ENCODE assay signal across 23 cellular contexts in the genomic region with DNA sequence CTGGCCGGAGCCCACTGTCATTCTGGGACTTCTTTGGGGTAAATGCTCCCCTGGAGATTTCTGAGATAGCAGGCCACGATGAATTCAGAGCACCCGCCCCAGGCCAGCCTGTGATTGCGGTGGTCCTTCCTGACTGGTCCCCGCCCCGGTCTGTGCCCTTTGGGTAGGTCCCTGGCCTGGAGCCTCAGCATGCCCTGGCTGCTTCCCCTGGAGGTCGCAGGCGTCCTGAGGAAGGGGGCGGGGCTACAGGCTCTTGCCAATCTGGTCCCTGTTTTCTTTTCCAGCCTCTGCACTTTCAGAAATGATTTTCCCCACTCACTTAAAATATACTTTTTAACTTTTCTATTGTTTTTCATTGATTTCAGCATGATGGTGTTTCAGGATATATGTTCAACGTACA.
"Had no signal": no experiment of that assay in that cellular context is flagged by ENCODE, and none has a peak within 500 bp of the region (broad histone marks: within the 10 kb centered on the region; RNA-seq: fewer than 3 reads in every experiment).

No MANE protein-coding gene starts in this region.

- H3K4me3 Mint-ChIP-seq: activated CD8-positive, alpha-beta T cell treated with anti-CD3 and anti-CD28 coated beads for 36 hours; activated naive CD4-positive, alpha-beta T cell treated with anti-CD3 and anti-CD28 coated beads for 36 hours; activated naive CD8-positive, alpha-beta T cell treated with anti-CD3 and anti-CD28 coated beads, Interleukin-2, amount 10 ng/mL, durations not matched to agents 7 days and 5 days; activated T-cell treated with anti-CD3 and anti-CD28 coated beads, Interleukin-2, amount 50 U/mL, for 4 hours; activated T-helper 1 cell treated with anti-CD3 and anti-CD28 coated beads, Interleukin-12 subunit alpha, Interleukin-12 subunit beta, Interleukin-2, Interleukin-4 antibody, amounts not matched to agents 30 ng/mL and 10 ng/mL and 1 ng/mL, durations not matched to agents 14 hours and 24 hours and 36 hours; brain; central memory CD8-positive, alpha-beta T cell; dendritic cell treated with granulocyte-macrophage colony-stimulating factor and Interleukin-4, amounts not matched to agents 40 ng/mL and 50 ng/mL, for 4 days; endodermal cell had no signal

- ATAC-seq: activated CD8-positive, alpha-beta T cell treated with anti-CD3 and anti-CD28 coated beads for 36 hours; activated naive CD4-positive, alpha-beta T cell treated with anti-CD3 and anti-CD28 coated beads, Interleukin-2, amount 50 U/mL, for 72 hours; activated T-cell treated with anti-CD3 and anti-CD28 coated beads, Interleukin-2, amount 50 U/mL, for 4 hours; esophagus mucosa had no signal

- H3K9me3 Mint-ChIP-seq: activated CD8-positive, alpha-beta T cell treated with anti-CD3 and anti-CD28 coated beads for 36 hours; activated naive CD4-positive, alpha-beta T cell treated with anti-CD3 and anti-CD28 coated beads for 36 hours; activated naive CD4-positive, alpha-beta T cell treated with anti-CD3 and anti-CD28 coated beads, Interleukin-2, amount 50 U/mL, for 72 hours; activated naive CD8-positive, alpha-beta T cell treated with anti-CD3 and anti-CD28 coated beads, Interleukin-2, amount 10 ng/mL, durations not matched to agents 7 days and 5 days; activated T-cell treated with anti-CD3 and anti-CD28 coated beads, Interleukin-2, amount 50 U/mL, for 4 hours; activated T-helper 1 cell treated with anti-CD3 and anti-CD28 coated beads, Interleukin-12 subunit alpha, Interleukin-12 subunit beta, Interleukin-2, Interleukin-4 antibody, amounts not matched to agents 30 ng/mL and 10 ng/mL and 1 ng/mL, durations not matched to agents 14 hours and 24 hours and 36 hours; activated T-helper 2 cell treated with anti-CD3 and anti-CD28 coated beads, Interferon-gamma antibody, Interleukin-2, Interleukin-4, amounts not matched to agents 10 μg/mL and 5 μg/mL and 100 μg/mL, durations not matched to agents 14 hours and 24 hours and 36 hours; endodermal cell had no signal

- DNase-seq: activated CD4-positive, alpha-beta T cell treated with anti-CD3 and anti-CD28 coated beads for 48 hours; activated CD4-positive, alpha-beta T cell treated with anti-CD3 and anti-CD28 coated beads, Interleukin-2, amount 50 U/mL, for 1 hour; activated CD4-positive, alpha-beta T cell treated with anti-CD3 and anti-CD28 coated beads, Interleukin-2, amount 50 U/mL, for 48 hours; activated CD8-positive, alpha-beta memory T cell treated with anti-CD3 and anti-CD28 coated beads for 24 hours; activated CD8-positive, alpha-beta T cell treated with anti-CD3 and anti-CD28 coated beads for 36 hours; activated effector memory CD4-positive, alpha-beta T cell treated with anti-CD3 and anti-CD28 coated beads, Interleukin-2, amount 50 U/mL, for 16 hours; activated naive CD4-positive, alpha-beta T cell treated with anti-CD3 and anti-CD28 coated beads for 36 hours; activated naive CD8-positive, alpha-beta T cell treated with anti-CD3 and anti-CD28 coated beads, Interleukin-2, amount 10 ng/mL, durations not matched to agents 7 days and 5 days; activated T-cell treated with anti-CD3 and anti-CD28 coated beads, Interleukin-2, amount 50 U/mL, for 4 hours; dorsolateral prefrontal cortex; effector memory CD4-positive, alpha-beta T cell; endodermal cell; foreskin fibroblast; T-helper 2 cell had no signal

- H3K9me3 ChIP-seq: ascending aorta had no signal

- H3K27me3 ChIP-seq: ascending aorta, dorsolateral prefrontal cortex had no signal

- H3K36me3 Mint-ChIP-seq: activated naive CD4-positive, alpha-beta T cell treated with anti-CD3 and anti-CD28 coated beads, Interleukin-2, amount 50 U/mL, for 72 hours; activated naive CD8-positive, alpha-beta T cell treated with anti-CD3 and anti-CD28 coated beads, Interleukin-2, amount 10 ng/mL, durations not matched to agents 7 days and 5 days; brain had no signal

- H3K27ac ChIP-seq: ascending aorta, coronary artery, dorsolateral prefrontal cortex had no signal

- H3K4me1 ChIP-seq: ascending aorta had no signal

- H3K27ac Mint-ChIP-seq: activated CD8-positive, alpha-beta T cell treated with anti-CD3 and anti-CD28 coated beads for 36 hours; activated naive CD4-positive, alpha-beta T cell treated with anti-CD3 and anti-CD28 coated beads for 36 hours; activated naive CD4-positive, alpha-beta T cell treated with anti-CD3 and anti-CD28 coated beads, Interleukin-2, amount 50 U/mL, for 72 hours; activated naive CD8-positive, alpha-beta T cell treated with anti-CD3 and anti-CD28 coated beads, Interleukin-2, amount 10 ng/mL, durations not matched to agents 7 days and 5 days; activated T-helper 1 cell treated with anti-CD3 and anti-CD28 coated beads, Interleukin-12 subunit alpha, Interleukin-12 subunit beta, Interleukin-2, Interleukin-4 antibody, amounts not matched to agents 30 ng/mL and 10 ng/mL and 1 ng/mL, durations not matched to agents 14 hours and 24 hours and 36 hours; activated T-helper 2 cell treated with anti-CD3 and anti-CD28 coated beads, Interferon-gamma antibody, Interleukin-2, Interleukin-4, amounts not matched to agents 10 μg/mL and 5 μg/mL and 100 μg/mL, durations not matched to agents 14 hours and 24 hours and 36 hours; brain; dendritic cell treated with granulocyte-macrophage colony-stimulating factor and Interleukin-4, amounts not matched to agents 40 ng/mL and 50 ng/mL, for 4 days; endodermal cell had no signal

- H3K4me3 ChIP-seq: ascending aorta, coronary artery, dorsolateral prefrontal cortex had no signal

- H3K4me1 Mint-ChIP-seq: activated naive CD8-positive, alpha-beta T cell treated with anti-CD3 and anti-CD28 coated beads, Interleukin-2, amount 10 ng/mL, durations not matched to agents 7 days and 5 days; central memory CD8-positive, alpha-beta T cell had no signal

- H3K27me3 Mint-ChIP-seq: activated CD8-positive, alpha-beta T cell treated with anti-CD3 and anti-CD28 coated beads for 36 hours; central memory CD8-positive, alpha-beta T cell; dendritic cell treated with granulocyte-macrophage colony-stimulating factor and Interleukin-4, amounts not matched to agents 40 ng/mL and 50 ng/mL, for 4 days had no signal

- H3K36me3 ChIP-seq: ascending aorta had no signal
